9 cellular contexts compared by ENCODE assay signal in genomic region chr6:116461075-116461474, GRCh38. TPM values are rescaled to one million over a fixed set of nuclear protein-coding genes. Genes with fewer than 3 reads are reported as not detected.
DNase-seq lines count a peak whose midpoint lies in the region; ATAC-seq and TF ChIP-seq lines count a peak whose summit lies in the region.
"Had no signal": no experiment of that assay in that cellular context is flagged by ENCODE, and none has a peak within 500 bp of the region (broad histone marks: within the 10 kb centered on the region; RNA-seq: fewer than 3 reads in every experiment).

Gene CALHM6 (plus strand): TSS chr6:116461375. CDS start chr6:116461930, 555 bp downstream.

- peak within 1 kb of the TSS; percentile 87 to 98 (median 92) for H3K4me3 Mint-ChIP-seq in naive B cell

- no peaks in the 10 kb centered on the region for H3K79me2 ChIP-seq in ACC112 (ENCODE audit: control insufficient read depth, insufficient read depth, low read length, unreplicated experiment)

- H3K4me1 ChIP-seq in ACC112 (ENCODE audit: control insufficient read depth, insufficient read depth, low read length, unreplicated experiment) = peaks cover 17% of the 10 kb centered on the region
- peaks cover 16% of the 10 kb centered on the region for H3K4me1 ChIP-seq in HUES6 (ENCODE audit: control insufficient read depth, insufficient read depth, low read length)
- peaks cover 8% of the 10 kb centered on the region in 2 donors for H3K4me1 ChIP-seq in duodenal mucosa (ENCODE audit: control insufficient read depth in 1 of 2, insufficient read depth in 2 of 2, low read length in 2 of 2)

- ATAC-seq in naive B cell (ENCODE audit: low read depth in 2 of 2) = no peak
- ATAC-seq in GM19463 (IDR thresholded peaks at IDR 0.05; ENCODE audit: unreplicated experiment) = no peak
- no peak for ATAC-seq in HG03520 (IDR thresholded peaks at IDR 0.05; ENCODE audit: unreplicated experiment)

- H3K9me3 Mint-ChIP-seq in naive B cell = no peaks in the 10 kb centered on the region

- H3K27me3 ChIP-seq in ACC112 (ENCODE audit: insufficient read depth, low read length) = no peaks in the 10 kb centered on the region
- peaks cover 62% of the 10 kb centered on the region for H3K27me3 ChIP-seq in HUES6 (ENCODE audit: control insufficient read depth, insufficient read depth, low read length)
- H3K27me3 ChIP-seq in duodenal mucosa (ENCODE audit: control insufficient read depth in 1 of 2, insufficient read depth in 2 of 2, low read length in 2 of 2) = peaks cover 0 to 10% of the 10 kb centered on the region in 2 donors

- DNase-seq in naive B cell (no peak), RWPE1 (ENCODE audit: low spot score) (no peak), NCI-H2029 treated with DMSO at 0.1 percent for 48 hours (lab: John Stamatoyannopoulos, UW) (no peak)
- DNase-seq: NCI-H226 had no signal

- CTCF ChIA-PET in RWPE1 (lab: Yijun Ruan, JAX) = interaction anchor here (0.6 kb wide), 1 partner anchor 72 kb away, joined by 3 read pairs; no protein-coding TSS in a partner anchor

- H3K36me3 ChIP-seq in ACC112 (ENCODE audit: insufficient read depth, low read length) = no peaks in the 10 kb centered on the region
- no peaks in the 10 kb centered on the region for H3K36me3 ChIP-seq in HUES6 (ENCODE audit: control insufficient read depth, insufficient read depth, low read length)
- no peaks in the 10 kb centered on the region for H3K36me3 ChIP-seq in duodenal mucosa (ENCODE audit: control insufficient read depth in 1 of 2, insufficient read depth in 2 of 2, low read length in 2 of 2)

- H3K27ac Mint-ChIP-seq in naive B cell = peak within 1 kb of the TSS; percentile 82 to 98 (median 96)

- TF ChIP-seq CTCF in RWPE1 (conservative IDR thresholded peaks at IDR 0.05; ENCODE audit: low read depth) = no peak

- no peaks in the 10 kb centered on the region for H3K27me3 Mint-ChIP-seq in naive B cell

- H3K9me3 ChIP-seq in HUES6 (ENCODE audit: control insufficient read depth, insufficient read depth, low read depth, low read length) (no peaks in the 10 kb centered on the region), duodenal mucosa (ENCODE audit: control insufficient read depth in 1 of 2, low read length in 2 of 2) (no peaks in the 10 kb centered on the region)

- H3K36me3 Mint-ChIP-seq in naive B cell = no peaks in the 10 kb centered on the region

- H3K9ac ChIP-seq in HUES6 (ENCODE audit: low read length) (peak within 1 kb of the TSS; percentile 31), duodenal mucosa (ENCODE audit: low read depth in 1 of 2, low read length in 2 of 2) (peak within 1 kb of the TSS; percentile 15 to 34)

- H3K4me3 ChIP-seq in ACC112 (ENCODE audit: low read depth, low read length) (peak within 1 kb of the TSS; percentile 84), HUES6 (ENCODE audit: low read depth, low read length) (peak within 1 kb of the TSS; percentile 58), duodenal mucosa (ENCODE audit: low read depth in 1 of 2, low read length in 2 of 2) (peak within 1 kb of the TSS; percentile 67 to 75)

- peak within 1 kb of the TSS; percentile 93 for H2AFZ ChIP-seq in ACC112 (ENCODE audit: low read length, unreplicated experiment)

- no peak within 1 kb of the TSS for H3K27ac ChIP-seq in ACC112 (ENCODE audit: low read depth, low read length)
- no peak within 1 kb of the TSS for H3K27ac ChIP-seq in HUES6 (ENCODE audit: low read depth, low read length)
- peak within 1 kb of the TSS; percentile 48 for H3K27ac ChIP-seq in duodenal mucosa (ENCODE audit: low read depth, low read length)
- H3K27ac ChIP-seq in RWPE1 = no peak within 1 kb of the TSS

- H3K4me1 Mint-ChIP-seq in naive B cell = peaks cover 23 to 50% (median 31%) of the 10 kb centered on the region in 3 donors

- POLR2A ChIA-PET in RWPE1 (lab: Yijun Ruan, JAX; ENCODE audit: low non-redundant PET) = no interaction called here

RNA-seq across cellular contexts. Expression of gene CALHM6, which starts in this region (rescaled TPM):
- 1,000 to 10,000 TPM in 1 of 6 donors, 100 to 1,000 TPM in 5; 687 to 1,118 (median 783) TPM for polyA plus RNA-seq in naive B cell (ENCODE audit: low read depth in 6 of 6)
